ENCODE assay signal across 20 cellular contexts in genomic region chr6:43728586-43728985, GRCh38. TPM values are rescaled to one million over a fixed set of nuclear protein-coding genes. Genes with fewer than 3 reads are reported as not detected.
DNase-seq lines count a peak whose midpoint lies in the region; ATAC-seq and TF ChIP-seq lines count a peak whose summit lies in the region.
"Had no signal": no experiment of that assay in that cellular context is flagged by ENCODE, and none has a peak within 500 bp of the region (broad histone marks: within the 10 kb centered on the region; RNA-seq: fewer than 3 reads in every experiment).

No MANE protein-coding gene starts in this region.

- TF ChIP-seq CTCF in WERI-Rb-1 (IDR thresholded peaks at IDR 0.05; ENCODE audit: low read depth, low read length) (no peak), BE2C (IDR thresholded peaks at IDR 0.05; ENCODE audit: low read depth, low read length) (no peak)

- H3K4me1 ChIP-seq in BE2C = no peaks in the 10 kb centered on the region

- no peak for ATAC-seq in activated T-cell treated with anti-CD3 and anti-CD28 coated beads, Interleukin-2, amount 50 U/mL, for 72 hours (replicated peaks in 1 of 2)
- ATAC-seq: CD8-positive, alpha-beta T cell; HepG2 had no signal

- H3K27me3 Mint-ChIP-seq in activated T-cell treated with anti-CD3 and anti-CD28 coated beads, Interleukin-2, amount 50 U/mL, for 24 hours = no peaks in the 10 kb centered on the region
- no peaks in the 10 kb centered on the region for H3K27me3 Mint-ChIP-seq in activated T-cell treated with anti-CD3 and anti-CD28 coated beads, Interleukin-2, amount 50 U/mL, for 72 hours (ENCODE audit: low read depth)

- H3K27me3 ChIP-seq in WERI-Rb-1 (ENCODE audit: insufficient read depth, low read depth, severe bottlenecking) (no peaks in the 10 kb centered on the region), BE2C (no peaks in the 10 kb centered on the region)
- H3K27me3 ChIP-seq: MG63 had no signal

- no peak overlapping the region for H3K4me3 ChIP-seq in WERI-Rb-1 (ENCODE audit: low read depth, low read length)
- H3K4me3 ChIP-seq in BE2C (ENCODE audit: low read depth, low read length) = no peak overlapping the region
- H3K4me3 ChIP-seq: MG63 had no signal

- H3K9me3 ChIP-seq in WERI-Rb-1 (ENCODE audit: severe bottlenecking) (peaks cover 12% of the 10 kb centered on the region), BE2C (no peaks in the 10 kb centered on the region)

- no peaks in the 10 kb centered on the region for H3K36me3 Mint-ChIP-seq in activated T-cell treated with anti-CD3 and anti-CD28 coated beads, Interleukin-2, amount 50 U/mL, for 24 hours (ENCODE audit: low read depth)
- H3K36me3 Mint-ChIP-seq in activated T-cell treated with anti-CD3 and anti-CD28 coated beads, Interleukin-2, amount 50 U/mL, for 72 hours (ENCODE audit: insufficient read depth in 2 of 2) = peaks cover 8 to 22% of the 10 kb centered on the region in 2 donors
- H3K36me3 Mint-ChIP-seq: CD8-positive, alpha-beta T cell had no signal

- H3K4me3 Mint-ChIP-seq in activated T-cell treated with anti-CD3 and anti-CD28 coated beads, Interleukin-2, amount 50 U/mL, for 24 hours = no peak overlapping the region
- H3K4me3 Mint-ChIP-seq in activated T-cell treated with anti-CD3 and anti-CD28 coated beads, Interleukin-2, amount 50 U/mL, for 72 hours = no peak overlapping the region
- H3K4me3 Mint-ChIP-seq: CD8-positive, alpha-beta T cell had no signal

- peaks cover 13% of the 10 kb centered on the region for H3K9me3 Mint-ChIP-seq in activated T-cell treated with anti-CD3 and anti-CD28 coated beads, Interleukin-2, amount 50 U/mL, for 24 hours
- H3K9me3 Mint-ChIP-seq in activated T-cell treated with anti-CD3 and anti-CD28 coated beads, Interleukin-2, amount 50 U/mL, for 72 hours = peaks cover 10 to 21% of the 10 kb centered on the region in 2 donors

- DNase-seq in activated T-cell treated with anti-CD3 and anti-CD28 coated beads, Interleukin-2, amount 50 U/mL, for 24 hours = peak; percentile 6
- no peak for DNase-seq in activated T-cell treated with anti-CD3 and anti-CD28 coated beads, Interleukin-2, amount 50 U/mL, for 72 hours
- DNase-seq in WERI-Rb-1 = peak; percentile 1
- DNase-seq in mesenteric fat pad (ENCODE audit: low spot score) = peak; percentile 30
- no peak for DNase-seq in NCI-H2196 (lab: John Stamatoyannopoulos, UW; ENCODE audit: unreplicated experiment)
- DNase-seq in activated CD4-positive, alpha-beta T cell treated with anti-CD3 and anti-CD28 coated beads, Interleukin-2, amount 50 U/mL, for 4 hours = no peak
- no peak for DNase-seq in BE2C
- no peak for DNase-seq in T-helper 1 cell
- DNase-seq: CD8-positive, alpha-beta T cell; DND-41; HCEC 1CT; KG1; MG63; NCI-H1092; NCI-H1694; NCI-H2107; NCI-H226; NCI-H524 treated with DMSO at 0.1 percent for 48 hours had no signal

- H3K27ac ChIP-seq in WERI-Rb-1 = no peak overlapping the region
- H3K27ac ChIP-seq: 22Rv1 had no signal

- H3K4me1 Mint-ChIP-seq in activated T-cell treated with anti-CD3 and anti-CD28 coated beads, Interleukin-2, amount 50 U/mL, for 24 hours (ENCODE audit: low read depth) = peaks cover 35% of the 10 kb centered on the region
- peaks cover 40% of the 10 kb centered on the region for H3K4me1 Mint-ChIP-seq in activated T-cell treated with anti-CD3 and anti-CD28 coated beads, Interleukin-2, amount 50 U/mL, for 72 hours (ENCODE audit: low read depth)

- H3K27ac Mint-ChIP-seq in activated T-cell treated with anti-CD3 and anti-CD28 coated beads, Interleukin-2, amount 50 U/mL, for 24 hours = no peak overlapping the region
- no peak overlapping the region for H3K27ac Mint-ChIP-seq in activated T-cell treated with anti-CD3 and anti-CD28 coated beads, Interleukin-2, amount 50 U/mL, for 72 hours
- H3K27ac Mint-ChIP-seq: CD8-positive, alpha-beta T cell had no signal

- H3K36me3 ChIP-seq in WERI-Rb-1 (no peaks in the 10 kb centered on the region), BE2C (no peaks in the 10 kb centered on the region)
- H3K36me3 ChIP-seq: MG63 had no signal

RNA-seq across cellular contexts. Expression of gene MRPS18A, which starts 41.0 kb away (rescaled TPM):
- 10 to 100 TPM; 60.1 to 69.7 TPM for total RNA-seq in activated T-cell treated with anti-CD3 and anti-CD28 coated beads, Interleukin-2, amount 50 U/mL, for 72 hours
- total RNA-seq in mesenteric fat pad = 34.5 TPM
- 166 TPM for polyA plus RNA-seq in BE2C (2012; ENCODE audit: insufficient read depth, insufficient read length, low read depth)

RNA-seq across cellular contexts. Expression of gene VEGFA, which starts 41.4 kb away (rescaled TPM):
- 10 to 100 TPM; 65.2 to 67.1 TPM for total RNA-seq in activated T-cell treated with anti-CD3 and anti-CD28 coated beads, Interleukin-2, amount 50 U/mL, for 72 hours
- 498 TPM for total RNA-seq in mesenteric fat pad
- polyA plus RNA-seq in BE2C (2012; ENCODE audit: insufficient read depth, insufficient read length, low read depth) = 154 TPM

Comparison
In these comparisons a context has a peak if more than half of its experiments do, and no peak if none do; other contexts are left out.
1. DNase-seq: peak in activated T-cell treated with anti-CD3 and anti-CD28 coated beads, Interleukin-2, amount 50 U/mL, for 24 hours (single experiment), WERI-Rb-1 (single experiment) and mesenteric fat pad (single experiment); none in activated T-cell treated with anti-CD3 and anti-CD28 coated beads, Interleukin-2, amount 50 U/mL, for 72 hours (0 of 2), NCI-H2196 (single experiment), activated CD4-positive, alpha-beta T cell treated with anti-CD3 and anti-CD28 coated beads, Interleukin-2, amount 50 U/mL, for 4 hours (0 of 2), BE2C (single experiment) and T-helper 1 cell (0 of 5).